9 cellular contexts compared by ENCODE assay signal in genomic region chr4:182937268-182938208, GRCh38. TPM values are rescaled to one million over a fixed set of nuclear protein-coding genes. Genes with fewer than 3 reads are reported as not detected.
DNase-seq lines count a peak whose midpoint lies in the region; ATAC-seq and TF ChIP-seq lines count a peak whose summit lies in the region.
"Had no signal": no experiment of that assay in that cellular context is flagged by ENCODE, and none has a peak within 500 bp of the region (broad histone marks: within the 10 kb centered on the region; RNA-seq: fewer than 3 reads in every experiment).

No MANE protein-coding gene starts in this region.

- no peak overlapping the region for H3K27ac ChIP-seq in H9 (ENCODE audit: insufficient read length, low read depth, low read length)
- no peak overlapping the region for H3K27ac ChIP-seq in Peyer's patch

- no peak overlapping the region for H4K5ac ChIP-seq in H9 (ENCODE audit: insufficient read length, low read depth, low read length)

- TF ChIP-seq POLR2A in Peyer's patch (IDR thresholded peaks at IDR 0.05), result no peak

- H3K27me3 ChIP-seq in H9 (ENCODE audit: insufficient read depth, low read length) (no peaks in the 10 kb centered on the region), Peyer's patch (no peaks in the 10 kb centered on the region)

- H3K36me3 ChIP-seq in Peyer's patch, result no peaks in the 10 kb centered on the region

- no peak for DNase-seq in glomerular visceral epithelial cell (ENCODE audit: extremely low spot score)
- no peak for DNase-seq in H9
- no peak for DNase-seq in Peyer's patch
- DNase-seq in stimulated activated CD8-positive, alpha-beta memory T cell treated with anti-CD3 and anti-CD28 coated beads, Interleukin-4, amount 100 ng/mL, for 48 hours, result no peak

- no peak overlapping the region for H4K91ac ChIP-seq in H9 (ENCODE audit: insufficient read length, low read depth, low read length)

- H3K4me2 ChIP-seq in H9 (ENCODE audit: insufficient read depth, insufficient read length, low read length), result no peak overlapping the region

- no CpG with 5 or more reads among the region's 5 CpGs for WGBS in H9 (ENCODE audit: extremely low coverage, insufficient read length, low lambda C conversion rate)

- H3K27ac Mint-ChIP-seq in H9, result no peak overlapping the region
- H3K27ac Mint-ChIP-seq: nephron had no signal

- H3K36me3 Mint-ChIP-seq in H9 (ENCODE audit: insufficient read depth in 1 of 3, low read depth in 3 of 3), result no peaks in the 10 kb centered on the region

- H3K4me1 Mint-ChIP-seq in H9, result peaks cover 14 to 18% of the 10 kb centered on the region in 2 experiments
- H3K4me1 Mint-ChIP-seq: nephron had no signal

- H3K18ac ChIP-seq in H9 (ENCODE audit: insufficient read length, low read depth, low read length), result no peak overlapping the region

- no peak overlapping the region; a peak in 1 of 5 replicates for H3K4me3 Mint-ChIP-seq in H9
- H3K4me3 Mint-ChIP-seq: nephron had no signal

- H3K23ac ChIP-seq in H9 (ENCODE audit: insufficient read length, low read depth, low read length), result no peak overlapping the region

- H3K9me3 Mint-ChIP-seq in H9, result no peaks in the 10 kb centered on the region; a peak in 1 of 5 replicates

- no peak overlapping the region for H3K14ac ChIP-seq in H9 (ENCODE audit: insufficient read depth, low read length)

- H4K20me1 ChIP-seq in H9 (ENCODE audit: control insufficient read depth, insufficient read depth, insufficient read length), result no peaks in the 10 kb centered on the region

- no peaks in the 10 kb centered on the region for H3K9me3 ChIP-seq in H9 (ENCODE audit: control insufficient read depth, low read depth, low read length)
- no peaks in the 10 kb centered on the region for H3K9me3 ChIP-seq in Peyer's patch

- H2AK5ac ChIP-seq in H9 (ENCODE audit: insufficient read length, low read length), result no peak overlapping the region

- peaks cover 3% of the 10 kb centered on the region for H3K27me3 Mint-ChIP-seq in H9 (ENCODE audit: low read depth)

- no peak overlapping the region for H3K9ac ChIP-seq in H9 (ENCODE audit: extremely low read depth, insufficient read length, low read length)

- H3K4me1 ChIP-seq in H9 (ENCODE audit: insufficient read depth, low read length) (no peaks in the 10 kb centered on the region), Peyer's patch (no peaks in the 10 kb centered on the region)

- H3K4ac ChIP-seq in H9 (ENCODE audit: low read depth, low read length), result no peak overlapping the region

- H2AFZ ChIP-seq in H9 (ENCODE audit: low read length), result no peak overlapping the region

- H2BK15ac ChIP-seq in H9 (ENCODE audit: low read depth, low read length), result no peak overlapping the region

- no peak overlapping the region for H4K8ac ChIP-seq in H9 (replicated peaks; ENCODE audit: insufficient read length, low read depth, low read length)

- no peak overlapping the region for H3K56ac ChIP-seq in H9 (ENCODE audit: insufficient read length, low read depth, low read length)

- ATAC-seq in GM18498 (IDR thresholded peaks at IDR 0.05; ENCODE audit: unreplicated experiment), result peak; percentile 39
- ATAC-seq in GM21390 (IDR thresholded peaks at IDR 0.05; ENCODE audit: unreplicated experiment), result peak; percentile 25
- peak; percentile 15 for ATAC-seq in HG03039 (IDR thresholded peaks at IDR 0.05; ENCODE audit: unreplicated experiment)
- peak; percentile 52 for ATAC-seq in SK-N-SH treated with all-trans-retinoic acid at 6 μM for 48 hours

- no peak overlapping the region for H2BK5ac ChIP-seq in H9 (ENCODE audit: insufficient read length, low read length)

- no peak overlapping the region for H2BK120ac ChIP-seq in H9 (ENCODE audit: low read depth, low read length, poor library complexity, severe bottlenecking)

- H3K79me1 ChIP-seq in H9 (ENCODE audit: insufficient read depth, low read depth, low read length, poor library complexity, severe bottlenecking), result no peaks in the 10 kb centered on the region

- no peak overlapping the region for H3T11ph ChIP-seq in H9 (ENCODE audit: low read length)

- no peaks in the 10 kb centered on the region for H3K79me2 ChIP-seq in H9 (ENCODE audit: insufficient read depth, low read length)

- no peaks in the 10 kb centered on the region for H3K23me2 ChIP-seq in H9 (ENCODE audit: insufficient read length, low read depth, low read length, poor library complexity, severe bottlenecking)

- TF ChIP-seq CTCF in H9 (conservative IDR thresholded peaks at IDR 0.05), result no peak
- TF ChIP-seq CTCF in Peyer's patch (IDR thresholded peaks at IDR 0.05), result no peak

- H3K4me3 ChIP-seq in Peyer's patch, result no peak overlapping the region

- no peak overlapping the region for H2BK20ac ChIP-seq in H9 (ENCODE audit: low read depth, low read length, poor library complexity, severe bottlenecking)

- no peak overlapping the region for H2BK12ac ChIP-seq in H9 (ENCODE audit: insufficient read length, low read depth, low read length)

TF ChIP-seq in SK-N-SH treated with all-trans-retinoic acid at 6 μM for 48 hours, 23 proteins besides CTCF, POLR2A, EP300 and RAD21:
- no peak for TF ChIP-seq GLIS3 (CRISPR knock-in tag; IDR thresholded peaks at IDR 0.05)
TF ChIP-seq in SK-N-SH treated with all-trans-retinoic acid at 6 μM for 48 hours: peak in this region for 0.

RNA-seq across cellular contexts. Expression of gene DCTD, which starts 20.4 kb away (rescaled TPM):
- 95.5 and 100 TPM in 2 replicates for total RNA-seq in H9 (2021)
- total RNA-seq in Peyer's patch, result 10 to 100 TPM; 21.7 to 42.1 (median 28.4) TPM
